ENCODE assay signal across 21 cellular contexts in the genomic region with DNA sequence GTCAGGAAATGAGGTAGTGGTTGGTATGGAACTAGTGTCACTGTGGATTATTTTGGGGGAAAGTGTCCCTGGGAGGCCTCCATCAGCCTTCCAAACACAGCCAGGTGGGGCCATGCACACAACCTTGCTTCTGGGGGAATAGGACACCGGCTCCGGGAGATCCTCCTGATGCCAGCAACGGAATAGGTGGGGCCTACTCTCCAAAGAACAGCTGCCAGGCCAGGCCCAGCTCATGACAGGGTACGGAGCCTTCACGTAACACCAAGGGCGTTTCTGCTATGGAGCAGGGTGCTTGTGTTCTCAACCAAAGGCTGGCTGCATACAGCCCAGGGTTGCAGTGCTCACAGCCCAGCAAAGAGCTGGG. TPM values are rescaled to one million over a fixed set of nuclear protein-coding genes. Genes with fewer than 3 reads are reported as not detected.
"Had no signal": no experiment of that assay in that cellular context is flagged by ENCODE, and none has a peak within 500 bp of the region (broad histone marks: within the 10 kb centered on the region; RNA-seq: fewer than 3 reads in every experiment).

No MANE protein-coding gene starts in this region.

- DNase-seq: activated CD4-positive, alpha-beta T cell treated with anti-CD3 and anti-CD28 coated beads for 36 hours; activated CD4-positive, alpha-beta T cell treated with anti-CD3 and anti-CD28 coated beads, Interleukin-2, amount 50 U/mL, for 48 hours; caudate nucleus; endodermal cell; erythroblast; foreskin melanocyte; kidney glomerular epithelial cell; midbrain; occipital lobe; retina; stimulated activated CD4-positive, alpha-beta T cell treated with anti-CD3 and anti-CD28 coated beads, Interleukin-15, amount 100 ng/mL, for 24 hours; stimulated activated CD4-positive, alpha-beta T cell treated with anti-CD3 and anti-CD28 coated beads, Interleukin-2, amount 100 ng/mL, for 48 hours; stimulated activated naive CD8-positive, alpha-beta T cell treated with anti-CD3 and anti-CD28 coated beads, Interleukin-15, amount 100 ng/mL, for 72 hours; trophoblast cell had no signal

- H3K9me3 Mint-ChIP-seq: endodermal cell; stimulated activated naive CD8-positive, alpha-beta T cell treated with anti-CD3 and anti-CD28 coated beads, Interleukin-15, amount 100 ng/mL, for 72 hours had no signal

- H3K4me1 Mint-ChIP-seq: activated CD4-positive, alpha-beta T cell treated with anti-CD3 and anti-CD28 coated beads for 36 hours; endodermal cell; stimulated activated naive CD8-positive, alpha-beta T cell treated with anti-CD3 and anti-CD28 coated beads, Interleukin-15, amount 100 ng/mL, for 72 hours had no signal

- H3K4me3 Mint-ChIP-seq: activated CD4-positive, alpha-beta T cell treated with anti-CD3 and anti-CD28 coated beads for 36 hours; activated naive CD8-positive, alpha-beta T cell; endodermal cell; stimulated activated naive CD8-positive, alpha-beta T cell treated with anti-CD3 and anti-CD28 coated beads, Interleukin-15, amount 100 ng/mL, for 72 hours had no signal

- H3K27me3 ChIP-seq: suprapubic skin had no signal

- ATAC-seq: activated CD4-positive, alpha-beta T cell treated with anti-CD3 and anti-CD28 coated beads for 36 hours; stimulated activated naive CD8-positive, alpha-beta T cell treated with anti-CD3 and anti-CD28 coated beads, Interleukin-15, amount 100 ng/mL, for 72 hours had no signal

- H3K9me3 ChIP-seq: suprapubic skin had no signal

- H3K36me3 Mint-ChIP-seq: activated naive CD8-positive, alpha-beta T cell had no signal

- H3K27ac Mint-ChIP-seq: activated CD4-positive, alpha-beta T cell treated with anti-CD3 and anti-CD28 coated beads for 36 hours; activated naive CD8-positive, alpha-beta T cell; endodermal cell; nephron; stimulated activated naive CD8-positive, alpha-beta T cell treated with anti-CD3 and anti-CD28 coated beads, Interleukin-15, amount 100 ng/mL, for 72 hours had no signal

- H3K4me3 ChIP-seq: suprapubic skin had no signal

- H3K36me3 ChIP-seq: suprapubic skin had no signal

RNA-seq across cellular contexts. Expression of gene LINC01488, which starts 30.6 kb away (rescaled TPM):
- total RNA-seq: activated CD4-positive, alpha-beta T cell treated with anti-CD3 and anti-CD28 coated beads for 36 hours; endodermal cell; lower leg skin; occipital lobe; posterior vena cava; skeletal muscle tissue; suprapubic skin; T-helper 2 cell treated with Interferon-gamma antibody and Interleukin-4, amounts not matched to agents 100 ng/mL and 5 ng/mL, for 36 hours had no signal
